8 cellular contexts compared by ENCODE assay signal in the genomic region with DNA sequence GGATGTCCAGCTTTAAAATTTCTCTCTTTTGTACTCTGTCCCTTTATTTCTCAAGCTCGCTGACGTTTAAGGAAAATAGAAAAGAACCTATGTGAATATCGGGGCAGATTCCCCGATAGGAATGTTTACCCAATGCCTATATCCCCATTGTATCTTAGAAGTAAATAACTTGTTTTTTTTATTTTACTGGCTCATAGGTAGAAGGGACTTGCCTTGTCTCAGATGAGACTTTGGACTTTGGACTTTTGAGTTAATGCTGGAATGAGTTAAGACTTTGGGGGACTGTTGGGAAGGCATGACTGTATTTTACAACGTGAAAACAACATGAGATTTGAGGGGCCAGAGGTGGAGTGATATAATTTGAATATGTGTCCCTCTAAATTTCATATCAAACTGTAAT. TPM values are rescaled to one million over a fixed set of nuclear protein-coding genes. Genes with fewer than 3 reads are reported as not detected.
DNase-seq lines count a peak whose midpoint lies in the region; ATAC-seq, FAIRE-seq and TF ChIP-seq lines count a peak whose summit lies in the region.
"Not testable (repeated sequence)": the region's sequence is repeated elsewhere in the genome, so short reads cannot be mapped to it uniquely, and the experiment has no call there.

No MANE protein-coding gene starts in this region.

- 0 out of 2 replicates have a peak overlapping the region, but pooled peaks have one; percentile 9 for H3K27ac Mint-ChIP-seq in GM23338
- peak overlapping the region; percentile 30 to 88 (median 88) for H3K27ac Mint-ChIP-seq in H9
- H3K27ac Mint-ChIP-seq in WTC11 = peak overlapping the region; percentile 71
- peak overlapping the region; percentile 67 for H3K27ac Mint-ChIP-seq in dendritic cell treated with granulocyte-macrophage colony-stimulating factor and Interleukin-4, amounts not matched to agents 40 ng/mL and 50 ng/mL, for 4 days

- H2BK5ac ChIP-seq in H9 (ENCODE audit: insufficient read length, low read length); H1 (ENCODE audit: low read depth, low read length): not testable (repeated sequence)

- not testable (repeated sequence) for H2BK12ac ChIP-seq in H9 (ENCODE audit: insufficient read length, low read depth, low read length); H1 (ENCODE audit: low read depth, low read length)

- not testable (repeated sequence) for H3K9me3 ChIP-seq in A549; H9 (ENCODE audit: control insufficient read depth, low read depth, low read length); HUES48 (ENCODE audit: control insufficient read depth, insufficient read depth, low read length); H1 (ENCODE audit: insufficient read depth in 2 of 2, low read depth in 1 of 2, low read length in 1 of 2); HepG2 (ENCODE audit: low read length)

- not testable (repeated sequence) for H3K9ac ChIP-seq in H9 (ENCODE audit: extremely low read depth, insufficient read length, low read length); HUES48 (ENCODE audit: low read depth, low read length); H1 (replicated peaks in 1 of 4; ENCODE audit: extremely low read depth in 1 of 4, low read depth in 3 of 4, low read length in 3 of 4); HepG2 (ENCODE audit: insufficient read depth, low read depth, low read length)

- not testable (repeated sequence) for H4K8ac ChIP-seq in H9 (replicated peaks; ENCODE audit: insufficient read length, low read depth, low read length); H1 (ENCODE audit: extremely low read depth, insufficient read depth, low read length)

- H3K36me3 ChIP-seq in GM23338 (ENCODE audit: insufficient read depth); HUES48 (ENCODE audit: control insufficient read depth, insufficient read depth, low read length); H1 (ENCODE audit: control insufficient read depth in 2 of 4, insufficient read depth in 4 of 4, low read length in 3 of 4); HepG2 (replicated peaks in 1 of 2; ENCODE audit: control insufficient read depth in 1 of 2, insufficient read depth in 2 of 2, low read length in 2 of 2): not testable (repeated sequence)

- not testable (repeated sequence) for H2BK120ac ChIP-seq in H9 (ENCODE audit: low read depth, low read length, poor library complexity, severe bottlenecking)
- H2BK120ac ChIP-seq in H1 (replicated peaks; ENCODE audit: low read depth, low read length) = peak overlapping the region; percentile 4

- BruUV-seq in HepG2 (replicated peaks; lab: Mats Ljungman, UMichigan) = not testable (repeated sequence)

- not testable (repeated sequence) for H3K23ac ChIP-seq in H9 (ENCODE audit: insufficient read length, low read depth, low read length); H1 (ENCODE audit: insufficient read length)

- WGBS in A549 (ENCODE audit: missing lambda C conversion rate) = 83% methylated on average over 5 of the region's 5 CpGs
- no CpG with 5 or more reads among the region's 5 CpGs for WGBS in H9 (ENCODE audit: extremely low coverage, insufficient read length, low lambda C conversion rate)
- WGBS in H1 (ENCODE audit: extremely low coverage in 1 of 2, insufficient coverage in 1 of 2, insufficient read length in 1 of 2, insufficient replicate concordance in 2 of 2, low coverage in 1 of 2, low lambda C conversion rate in 2 of 2, missing lambda C conversion rate in 1 of 2), 2 experiments = 87% methylated on average over 5 of the region's 5 CpGs; no CpG with 5 or more reads in 1 of the 2 experiments
- WGBS in HepG2 (ENCODE audit: low lambda C conversion rate) = 5% methylated on average over 5 of the region's 5 CpGs

- not testable (repeated sequence) for H2AK5ac ChIP-seq in H9 (ENCODE audit: insufficient read length, low read length); H1 (ENCODE audit: low read depth, low read length)

- not testable (repeated sequence) for DNase-seq in A549 (ENCODE audit: low read depth in 1 of 2, low spot score in 1 of 2); GM23338 (ENCODE audit: low spot score); H9; WTC11 (ENCODE audit: low spot score); H1 (ENCODE audit: low read depth in 1 of 2, low spot score in 2 of 2); HepG2 (ENCODE audit: low spot score)

- H4K5ac ChIP-seq in H9 (ENCODE audit: insufficient read length, low read depth, low read length); H1 (ENCODE audit: insufficient read length, low read depth, low read length): not testable (repeated sequence)

- peak; percentile 49 for FAIRE-seq in A549 (lab: Jason Lieb, UNC)
- FAIRE-seq in H1 (lab: Jason Lieb, UNC); HepG2 (lab: Jason Lieb, UNC): not testable (repeated sequence)

- in situ Hi-C loops in HepG2 (cut with HindIII; ENCODE audit: extremely low pct_ligation_motif_present, low pct_unique_long_range_greater_than_20kb) = not testable (repeated sequence)

- H3K9me2 ChIP-seq in GM23338 (ENCODE audit: insufficient read depth) = not testable (repeated sequence)

- not testable (repeated sequence) for TF ChIP-seq CTCF in A549 (IDR thresholded peaks at IDR 0.05); GM23338 (conservative IDR thresholded peaks at IDR 0.05; ENCODE audit: low read depth in 2 of 2); H9 (conservative IDR thresholded peaks at IDR 0.05); WTC11 (IDR thresholded peaks at IDR 0.05); H1 (IDR thresholded peaks at IDR 0.05; ENCODE audit: control extremely low read depth in 1 of 3, insufficient read depth in 1 of 3, low read depth in 1 of 3, low read length in 3 of 3); HepG2 (CRISPR knock-in tag; IDR thresholded peaks at IDR 0.05)

- intact Hi-C loops in dendritic cell treated with granulocyte-macrophage colony-stimulating factor and Interleukin-4, amounts not matched to agents 40 ng/mL and 50 ng/mL, for 4 days (cut with micrococcal nuclease) = loop anchor here (5.0 kb wide), 1 partner anchor 45 kb away; the partner anchor contains the start of gene PIAS1
- intact Hi-C loops in HepG2 (cut with micrococcal nuclease; ENCODE audit: unreplicated experiment) = not testable (repeated sequence)

- not testable (repeated sequence) for H3K27me3 Mint-ChIP-seq in GM23338 (ENCODE audit: insufficient read depth, low read depth, poor library complexity); H9 (ENCODE audit: low read depth); WTC11 (ENCODE audit: low read depth); dendritic cell treated with granulocyte-macrophage colony-stimulating factor and Interleukin-4, amounts not matched to agents 40 ng/mL and 50 ng/mL, for 4 days

- H3K79me1 ChIP-seq in H9 (ENCODE audit: insufficient read depth, low read depth, low read length, poor library complexity, severe bottlenecking); H1 (ENCODE audit: low read depth, low read length): not testable (repeated sequence)

- not testable (repeated sequence) for ATAC-seq in A549, GM23338, WTC11, HepG2

- H3K4me1 Mint-ChIP-seq in GM23338 = peaks cover 37% of the 10 kb centered on the region
- H3K4me1 Mint-ChIP-seq in H9 = peaks cover 35 to 49% of the 10 kb centered on the region in 2 experiments
- peaks cover 28% of the 10 kb centered on the region for H3K4me1 Mint-ChIP-seq in WTC11
- peaks cover 61% of the 10 kb centered on the region for H3K4me1 Mint-ChIP-seq in dendritic cell treated with granulocyte-macrophage colony-stimulating factor and Interleukin-4, amounts not matched to agents 40 ng/mL and 50 ng/mL, for 4 days (ENCODE audit: low read depth)

- H3K27ac ChIP-seq in A549; GM23338 (ENCODE audit: low read depth); H9 (ENCODE audit: insufficient read length, low read depth, low read length); H1 (ENCODE audit: low read depth, low read length); HepG2 (ENCODE audit: extremely low read length, insufficient read depth, low read length): not testable (repeated sequence)
- H3K27ac ChIP-seq in HUES48 (ENCODE audit: low read depth, low read length) = peak overlapping the region; percentile 40

- not testable (repeated sequence) for H3K56ac ChIP-seq in H9 (ENCODE audit: insufficient read length, low read depth, low read length); H1 (replicated peaks; ENCODE audit: insufficient read length, low read depth, low read length)

- H3T11ph ChIP-seq in H9 (ENCODE audit: low read length) = not testable (repeated sequence)

- H3K9me3 Mint-ChIP-seq in GM23338 = peaks cover 27% of the 10 kb centered on the region
- peaks cover 10 to 14% of the 10 kb centered on the region in 2 experiments for H3K9me3 Mint-ChIP-seq in H9
- H3K9me3 Mint-ChIP-seq in WTC11 = peaks cover 49% of the 10 kb centered on the region
- peaks cover 16% of the 10 kb centered on the region for H3K9me3 Mint-ChIP-seq in dendritic cell treated with granulocyte-macrophage colony-stimulating factor and Interleukin-4, amounts not matched to agents 40 ng/mL and 50 ng/mL, for 4 days

- peaks cover 11% of the 10 kb centered on the region for H3K4me1 ChIP-seq in A549
- not testable (repeated sequence) for H3K4me1 ChIP-seq in GM23338 (ENCODE audit: insufficient read depth); H9 (ENCODE audit: insufficient read depth, low read length); H1 (replicated peaks in 1 of 4; ENCODE audit: control insufficient read depth in 3 of 4, insufficient read depth in 4 of 4, low read length in 3 of 4)
- H3K4me1 ChIP-seq in HUES48 (ENCODE audit: control insufficient read depth, insufficient read depth, low read length) = peaks cover 11% of the 10 kb centered on the region
- H3K4me1 ChIP-seq in HepG2 (ENCODE audit: insufficient read depth, low read length) = peaks cover 56% of the 10 kb centered on the region

- H3K4ac ChIP-seq in H9 (ENCODE audit: low read depth, low read length); H1 (replicated peaks; ENCODE audit: insufficient read length, low read depth, low read length): not testable (repeated sequence)

- H2BK20ac ChIP-seq in H9 (ENCODE audit: low read depth, low read length, poor library complexity, severe bottlenecking) = not testable (repeated sequence)
- H2BK20ac ChIP-seq in H1 (ENCODE audit: low read length) = peak overlapping the region; percentile 23; the same call in 1 of the 2 replicates

- not testable (repeated sequence) for TF ChIP-seq RAD21 in A549 (conservative IDR thresholded peaks at IDR 0.05 in 1 of 2, IDR thresholded peaks at IDR 0.05 in 1 of 2); H1 (IDR thresholded peaks at IDR 0.05 in 1 of 2, conservative IDR thresholded peaks at IDR 0.05 in 1 of 2; ENCODE audit: low read depth in 2 of 2, low read length in 2 of 2); HepG2 (CRISPR knock-in tag; IDR thresholded peaks at IDR 0.05)

- TF ChIP-seq EP300 in A549 (IDR thresholded peaks at IDR 0.05); H1 (IDR thresholded peaks at IDR 0.05; ENCODE audit: borderline replicate concordance in 1 of 2, low read depth in 2 of 2, low read length in 2 of 2); HepG2 (IDR thresholded peaks at IDR 0.05; ENCODE audit: low read depth in 2 of 2, low read length in 2 of 2); HepG2 (CRISPR knock-in tag; IDR thresholded peaks at IDR 0.05; ENCODE audit: borderline replicate concordance): not testable (repeated sequence)

- H3K36me3 Mint-ChIP-seq in GM23338 (ENCODE audit: low read depth) = peaks cover 36% of the 10 kb centered on the region
- H3K36me3 Mint-ChIP-seq in H9 (ENCODE audit: insufficient read depth in 1 of 3, low read depth in 3 of 3) = peaks cover 10 to 25% (median 14%) of the 10 kb centered on the region in 3 experiments
- peaks cover 35% of the 10 kb centered on the region for H3K36me3 Mint-ChIP-seq in WTC11
- peaks cover 11% of the 10 kb centered on the region for H3K36me3 Mint-ChIP-seq in dendritic cell treated with granulocyte-macrophage colony-stimulating factor and Interleukin-4, amounts not matched to agents 40 ng/mL and 50 ng/mL, for 4 days (ENCODE audit: low read depth)

- H4K91ac ChIP-seq in H9 (ENCODE audit: insufficient read length, low read depth, low read length); H1 (replicated peaks; ENCODE audit: insufficient read length, low read length): not testable (repeated sequence)

- CTCF ChIA-PET in A549 (lab: Yijun Ruan, JAX); WTC11 (lab: Charles Lee); HepG2 (lab: Yijun Ruan, JAX; ENCODE audit: low intra/inter-chr PET ratio, low total read pairs): not testable (repeated sequence)
- CTCF ChIA-PET in H1 (lab: Charles Lee; ENCODE audit: partially characterized antibody) = interaction anchor here (0.6 kb wide), 1 partner anchor 26 kb away, joined by 3 read pairs; no protein-coding TSS in a partner anchor

- not testable (repeated sequence) for H3K4me3 Mint-ChIP-seq in GM23338; H9; WTC11; dendritic cell treated with granulocyte-macrophage colony-stimulating factor and Interleukin-4, amounts not matched to agents 40 ng/mL and 50 ng/mL, for 4 days

- not testable (repeated sequence) for H3K14ac ChIP-seq in H9 (ENCODE audit: insufficient read depth, low read length); H1 (ENCODE audit: insufficient read length)

- not testable (repeated sequence) for H3K18ac ChIP-seq in H9 (ENCODE audit: insufficient read length, low read depth, low read length); H1 (ENCODE audit: extremely low read depth, low read length)

- H3F3A ChIP-seq in GM23338 (replicated peaks; ENCODE audit: low read depth) = not testable (repeated sequence)

- H3K4me3 ChIP-seq in A549; GM23338; HUES48 (ENCODE audit: low read depth, low read length); H1 (ENCODE audit: extremely low read depth in 1 of 4, insufficient read depth in 2 of 4, low read depth in 3 of 4, low read length in 4 of 4); HepG2 (replicated peaks in 1 of 3; ENCODE audit: insufficient read depth in 1 of 3, low read depth in 2 of 3, low read length in 3 of 3): not testable (repeated sequence)

- not testable (repeated sequence) for H2BK15ac ChIP-seq in H9 (ENCODE audit: low read depth, low read length); H1 (ENCODE audit: low read length)

- POLR2A ChIA-PET in A549 (lab: Yijun Ruan, JAX); WTC11 (lab: Charles Lee); H1 (lab: Charles Lee; ENCODE audit: partially characterized antibody); HepG2 (lab: Yijun Ruan, JAX): not testable (repeated sequence)

- not testable (repeated sequence) for TF ChIP-seq POLR2A in A549 (IDR thresholded peaks at IDR 0.05; ENCODE audit: low read length); H1 (IDR thresholded peaks at IDR 0.05; ENCODE audit: control extremely low read depth in 1 of 2, low read depth in 2 of 2, low read length in 2 of 2); HepG2 (IDR thresholded peaks at IDR 0.05; ENCODE audit: insufficient read depth in 1 of 2, low read depth in 2 of 2, low read length in 2 of 2)

- H3K4me2 ChIP-seq in A549; GM23338; H9 (ENCODE audit: insufficient read depth, insufficient read length, low read length); H1 (ENCODE audit: insufficient read depth in 1 of 2, low read depth in 2 of 2, low read length in 2 of 2); HepG2 (ENCODE audit: low read depth, low read length): not testable (repeated sequence)

- H3K79me2 ChIP-seq in GM23338 (replicated peaks; ENCODE audit: insufficient read depth); H9 (ENCODE audit: insufficient read depth, low read length); H1 (ENCODE audit: control insufficient read depth in 1 of 2, insufficient read depth in 2 of 2, low read length in 2 of 2); HepG2 (ENCODE audit: insufficient read depth, low read length): not testable (repeated sequence)

- H4K20me1 ChIP-seq in GM23338 (replicated peaks; ENCODE audit: insufficient read depth); H9 (ENCODE audit: control insufficient read depth, insufficient read depth, insufficient read length); H1 (replicated peaks in 1 of 2; ENCODE audit: control insufficient read depth in 1 of 2, insufficient read depth in 2 of 2, low read length in 2 of 2); HepG2 (ENCODE audit: insufficient read depth, low read length): not testable (repeated sequence)

- H3K23me2 ChIP-seq in H9 (ENCODE audit: insufficient read length, low read depth, low read length, poor library complexity, severe bottlenecking); H1 (ENCODE audit: low read depth, low read length): not testable (repeated sequence)

- not testable (repeated sequence) for H3K27me3 ChIP-seq in GM23338 (ENCODE audit: insufficient read depth); H9 (ENCODE audit: insufficient read depth, low read length); HUES48 (ENCODE audit: control insufficient read depth, insufficient read depth, low read length); H1 (replicated peaks in 1 of 4; ENCODE audit: control insufficient read depth in 3 of 4, extremely low read depth in 1 of 4, insufficient read depth in 3 of 4, low read length in 3 of 4); HepG2 (ENCODE audit: control insufficient read depth in 1 of 2, insufficient read depth in 2 of 2, low read length in 2 of 2)

- H2AFZ ChIP-seq in GM23338; H9 (ENCODE audit: low read length); H1 (ENCODE audit: low read length); HepG2 (ENCODE audit: low read length): not testable (repeated sequence)

RNA-seq across cellular contexts. Expression of gene PIAS1, which starts 46.5 kb away (rescaled TPM):
- polyA plus RNA-seq in A549 (2011; rRNA removed) = 49.5 and 53.7 TPM in 2 replicates
- 15.7 and 16.1 TPM in 2 replicates for polyA plus RNA-seq in A549 (2012; cell fraction: cytosol; rRNA removed)
- 17.4 and 24.2 TPM in 2 replicates for polyA plus RNA-seq in A549 (2012; cell fraction: nucleus; rRNA removed)
- polyA plus RNA-seq in A549 (2017; fragmentation: RNase III; extraction: RNeasy Plus Mini Kit Qiagen cat#74134 plus additional on column Dnase treatment) = 18.0 to 23.2 TPM (median 21.4 TPM) in 3 replicates
- polyA minus RNA-seq in A549 (2011; rRNA and poly(A)+ RNA removed) = 97.3 and 119 TPM in 2 replicates
- 20.0 and 32.1 TPM in 2 replicates for total RNA-seq in GM23338 (2014; rRNA removed; shearing (Covaris generic))
- polyA plus RNA-seq in GM23338 (2016; fragmentation: Nextera tagmentation; extraction: Ambion mirVana) = 23.3 and 30.7 TPM in 2 replicates
- total RNA-seq in H9 (2021) = 29.4 and 31.1 TPM in 2 replicates
- total RNA-seq in WTC11 (2021) = 29.7 to 33.2 TPM (median 31.2 TPM) in 3 replicates
- 30.8 and 33.5 TPM in 2 replicates for total RNA-seq in H1 (2021; fragmentation: NEBNext Ultra II Directional; extraction: Animal tissue kit (Norgen Biotek cat#: 25700))
- 29.1 and 34.5 TPM in 2 replicates for polyA plus RNA-seq in H1 (2011; rRNA removed)
- 22.2 TPM for polyA plus RNA-seq in H1 (2011; cell fraction: cytosol; rRNA removed)
- polyA plus RNA-seq in H1 (2011; cell fraction: nucleus; rRNA removed) = 35.8 TPM
- 21.1 to 31.2 TPM (median 29.7 TPM) in 4 replicates for polyA plus RNA-seq in H1 (2012, experiment 1 of 2)
- 5.8 TPM for polyA plus RNA-seq in H1 (2012, experiment 2 of 2)
- polyA plus RNA-seq in H1 (2013, experiment 1 of 2) = 36.5 TPM
- polyA plus RNA-seq in H1 (2013, experiment 2 of 2) = 40.3 TPM
- polyA minus RNA-seq in H1 (2011; rRNA and poly(A)+ RNA removed) = 104 and 146 TPM in 2 replicates
- polyA minus RNA-seq in H1 (2011; cell fraction: cytosol; rRNA and poly(A)+ RNA removed) = 39.8 TPM
- 103 TPM for polyA minus RNA-seq in H1 (2011; cell fraction: nucleus; rRNA and poly(A)+ RNA removed)
- total RNA-seq in HepG2 (2016; rRNA removed; fragmentation: Illumina TruSeq; extraction: Trizol) = 20.7 and 23.2 TPM in 2 replicates
- total RNA-seq in HepG2 (2016; cell fraction: cytosol; rRNA removed; fragmentation: Illumina TruSeq; extraction: Trizol; ENCODE audit: low read depth) = 13.3 and 13.7 TPM in 2 replicates
- 19.2 and 20.9 TPM in 2 replicates for total RNA-seq in HepG2 (2016; cell fraction: insoluble cytoplasmic fraction; rRNA removed; fragmentation: Illumina TruSeq; extraction: Trizol)
- total RNA-seq in HepG2 (2016; cell fraction: membrane; rRNA removed; fragmentation: Illumina TruSeq; extraction: Trizol) = 15.7 and 17.4 TPM in 2 replicates
- 40.8 and 44.2 TPM in 2 replicates for total RNA-seq in HepG2 (2016; cell fraction: nucleus; rRNA removed; fragmentation: Illumina TruSeq; extraction: Trizol)
- polyA plus RNA-seq in HepG2 (2011; rRNA removed) = 27.8 and 33.7 TPM in 2 replicates
- 20.2 and 22.2 TPM in 2 replicates for polyA plus RNA-seq in HepG2 (2011; cell fraction: cytosol; rRNA removed)
- 52.0 and 60.6 TPM in 2 replicates for polyA plus RNA-seq in HepG2 (2011; cell fraction: nucleus; rRNA removed)
- polyA plus RNA-seq in HepG2 (2012) = 21.4 and 23.7 TPM in 2 replicates
- polyA plus RNA-seq in HepG2 (2016; cell fraction: cytosol; fragmentation: Illumina TruSeq; extraction: Trizol; ENCODE audit: low read depth) = 1.9 and 2.4 TPM in 2 replicates
- polyA plus RNA-seq in HepG2 (2016; cell fraction: insoluble cytoplasmic fraction; fragmentation: Illumina TruSeq; extraction: Trizol; ENCODE audit: low read depth) = 26.7 and 30.0 TPM in 2 replicates
- 4.2 and 4.8 TPM in 2 replicates for polyA plus RNA-seq in HepG2 (2016; cell fraction: membrane; fragmentation: Illumina TruSeq; extraction: Trizol; ENCODE audit: low read depth)
- polyA plus RNA-seq in HepG2 (2016; cell fraction: nucleus; fragmentation: Illumina TruSeq; extraction: Trizol; ENCODE audit: insufficient read depth, low read depth) = 25.3 and 26.6 TPM in 2 replicates
- 79.4 and 97.0 TPM in 2 replicates for polyA minus RNA-seq in HepG2 (2011; rRNA and poly(A)+ RNA removed; ENCODE audit: low replicate concordance)
- 25.3 and 29.3 TPM in 2 replicates for polyA minus RNA-seq in HepG2 (2011; cell fraction: cytosol; rRNA and poly(A)+ RNA removed)
- polyA minus RNA-seq in HepG2 (2011; cell fraction: nucleus; rRNA and poly(A)+ RNA removed) = 120 and 122 TPM in 2 replicates

Comparison
In these comparisons a context has a peak if more than half of its experiments do, and no peak if none do; other contexts are left out.
1. H3K27ac Mint-ChIP-seq: peak in every context shown above with its lines; median percentile 88 in H9; 71 in WTC11; 67 in dendritic cell treated with granulocyte-macrophage colony-stimulating factor and Interleukin-4, amounts not matched to agents 40 ng/mL and 50 ng/mL, for 4 days; 9 in GM23338.